ENCODE assay signal across 1 cellular context in genomic region chr6:3619201-3619600, GRCh38.
TF ChIP-seq lines count a peak whose summit lies in the region.

No MANE protein-coding gene starts in this region.

TF ChIP-seq in GM23338, 12 proteins besides CTCF, POLR2A, EP300 and RAD21 (continued from another document):
- TF ChIP-seq, protein P1, sequence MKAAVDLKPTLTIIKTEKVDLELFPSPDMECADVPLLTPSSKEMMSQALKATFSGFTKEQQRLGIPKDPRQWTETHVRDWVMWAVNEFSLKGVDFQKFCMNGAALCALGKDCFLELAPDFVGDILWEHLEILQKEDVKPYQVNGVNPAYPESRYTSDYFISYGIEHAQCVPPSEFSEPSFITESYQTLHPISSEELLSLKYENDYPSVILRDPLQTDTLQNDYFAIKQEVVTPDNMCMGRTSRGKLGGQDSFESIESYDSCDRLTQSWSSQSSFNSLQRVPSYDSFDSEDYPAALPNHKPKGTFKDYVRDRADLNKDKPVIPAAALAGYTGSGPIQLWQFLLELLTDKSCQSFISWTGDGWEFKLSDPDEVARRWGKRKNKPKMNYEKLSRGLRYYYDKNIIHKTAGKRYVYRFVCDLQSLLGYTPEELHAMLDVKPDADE (IDR thresholded peaks at IDR 0.05) = no peak
- TF ChIP-seq CREB1 (CRISPR knock-in tag; IDR thresholded peaks at IDR 0.05; ENCODE audit: low read depth) = no peak
- TF ChIP-seq EZH2 (IDR thresholded peaks at IDR 0.05; ENCODE audit: low read depth, unreplicated experiment) = no peak
